In the genomic region with DNA sequence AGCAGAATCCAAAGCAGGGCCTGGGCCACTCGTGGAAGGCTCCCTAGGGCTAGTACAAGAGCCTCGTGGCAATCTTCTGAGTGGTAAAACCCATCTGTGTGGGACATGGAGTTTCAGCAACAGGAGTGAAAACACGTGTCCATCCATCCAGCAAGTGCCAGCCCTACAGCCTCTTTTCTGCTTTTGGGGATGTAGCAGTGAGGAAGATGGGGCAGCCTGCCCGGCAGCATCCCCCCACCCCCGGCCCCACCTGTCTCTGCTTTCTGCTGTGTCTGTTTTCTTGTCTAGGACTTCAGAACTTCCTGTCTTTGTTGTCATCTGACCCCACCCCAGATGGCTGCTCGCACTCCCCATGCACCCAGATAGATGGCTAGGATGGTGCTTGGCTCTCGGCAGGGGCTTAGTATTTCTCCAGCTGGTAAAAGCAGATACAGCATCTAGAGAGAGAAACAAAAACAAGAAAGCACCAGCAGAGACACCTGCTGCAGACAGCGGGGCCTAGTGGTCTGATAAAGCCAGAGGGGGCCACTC, we compare ENCODE assay signal across 9 cellular contexts. TPM values are rescaled to one million over a fixed set of nuclear protein-coding genes. Genes with fewer than 3 reads are reported as not detected.
DNase-seq lines count a peak whose midpoint lies in the region; ATAC-seq and TF ChIP-seq lines count a peak whose summit lies in the region.
"Had no signal": no experiment of that assay in that cellular context is flagged by ENCODE, and none has a peak within 500 bp of the region (broad histone marks: within the 10 kb centered on the region; RNA-seq: fewer than 3 reads in every experiment).

No MANE protein-coding gene starts in this region.

- H3K9ac ChIP-seq in BLaER1 treated with 17β-estradiol and CSF1 and Interleukin-3, amounts not matched to agents 10 nM and 100 nM, result peak overlapping the region; percentile 90 to 99 (median 92)

- no peaks in the 10 kb centered on the region for H3K27me3 ChIP-seq in BLaER1 treated with 17β-estradiol and CSF1 and Interleukin-3, amounts not matched to agents 10 nM and 100 nM
- H3K27me3 ChIP-seq in naive thymus-derived CD4-positive, alpha-beta T cell (ENCODE audit: control insufficient read depth in 2 of 2, insufficient read depth in 2 of 2, low read length in 2 of 2), result no peaks in the 10 kb centered on the region

- H3K4me1 ChIP-seq in BLaER1 treated with 17β-estradiol and CSF1 and Interleukin-3, amounts not matched to agents 10 nM and 100 nM, result peaks cover 24 to 56% (median 44%) of the 10 kb centered on the region in 10 experiments
- peaks cover 18 to 34% of the 10 kb centered on the region in 2 donors for H3K4me1 ChIP-seq in naive thymus-derived CD4-positive, alpha-beta T cell (ENCODE audit: control insufficient read depth in 2 of 2, insufficient read depth in 2 of 2, low read length in 2 of 2)

- no peak for DNase-seq in naive thymus-derived CD4-positive, alpha-beta T cell
- DNase-seq in NCI-H187 treated with DMSO at 0.1 percent for 48 hours (lab: John Stamatoyannopoulos, UW) (no peak), NCI-H69 (lab: John Stamatoyannopoulos, UW) (no peak), SW480 (ENCODE audit: low spot score) (no peak)
- DNase-seq: activated CD4-positive, alpha-beta T cell treated with anti-CD3 and anti-CD28 coated beads for 4 hours had no signal

- H3K4me1 Mint-ChIP-seq in brain, result peaks cover 27% of the 10 kb centered on the region
- peaks cover 12 to 49% (median 30%) of the 10 kb centered on the region in 7 donors for H3K4me1 Mint-ChIP-seq in naive thymus-derived CD4-positive, alpha-beta T cell

- H4K20me1 ChIP-seq in BLaER1 treated with 17β-estradiol and CSF1 and Interleukin-3, amounts not matched to agents 10 nM and 100 nM, result peaks cover 43 to 86% (median 72%) of the 10 kb centered on the region in 11 experiments

- POLR2A ChIA-PET in naive thymus-derived CD4-positive, alpha-beta T cell (lab: Charles Lee), result interaction anchor here (0.9 to 2.1 kb wide), 9 partner anchors 11 to 52 kb away, joined by 3 to 6 read pairs (median 4); a partner anchor contains a TSS

- ATAC-seq in naive thymus-derived CD4-positive, alpha-beta T cell, result no peak
- no peak for ATAC-seq in HG02981 (IDR thresholded peaks at IDR 0.05; ENCODE audit: unreplicated experiment)

- peak overlapping the region in 1 of 11 experiments; percentile 85; a peak in 1 of 22 replicates for H3K27ac ChIP-seq in BLaER1 treated with 17β-estradiol and CSF1 and Interleukin-3, amounts not matched to agents 10 nM and 100 nM
- H3K27ac ChIP-seq in KOPT-K1 (ENCODE audit: low read depth, low read length, poor library complexity, severe bottlenecking), result peak overlapping the region; percentile 74
- peak overlapping the region; percentile 92 for H3K27ac ChIP-seq in naive thymus-derived CD4-positive, alpha-beta T cell (ENCODE audit: low read depth, low read length)

- H3K4me2 ChIP-seq in BLaER1 treated with 17β-estradiol and CSF1 and Interleukin-3, amounts not matched to agents 10 nM and 100 nM, result peak overlapping the region; percentile 97 to 100 (median 99)

- H3K27me3 Mint-ChIP-seq in brain, result peaks cover 2% of the 10 kb centered on the region
- no peaks in the 10 kb centered on the region for H3K27me3 Mint-ChIP-seq in naive thymus-derived CD4-positive, alpha-beta T cell

- intact Hi-C loops in naive thymus-derived CD4-positive, alpha-beta T cell (cut with micrococcal nuclease), result no loop called here

- H3K27ac Mint-ChIP-seq in brain, result peak overlapping the region in 2 of 5 experiments; percentile 41 to 58
- H3K27ac Mint-ChIP-seq in naive thymus-derived CD4-positive, alpha-beta T cell, result peak overlapping the region; percentile 51 to 81 (median 64)

- H3K4me3 Mint-ChIP-seq in brain, result peak overlapping the region; percentile 65 to 88 (median 77)
- peak overlapping the region; percentile 45 to 92 (median 80) for H3K4me3 Mint-ChIP-seq in naive thymus-derived CD4-positive, alpha-beta T cell

- no peak for TF ChIP-seq CTCF in brain (conservative IDR thresholded peaks at IDR 0.05)

- H3K36me3 ChIP-seq in BLaER1 treated with 17β-estradiol and CSF1 and Interleukin-3, amounts not matched to agents 10 nM and 100 nM, result peaks cover 8 to 48% (median 32%) of the 10 kb centered on the region in 11 experiments; a peak in 20 of 22 replicates
- peaks cover 8% of the 10 kb centered on the region for H3K36me3 ChIP-seq in KOPT-K1 (ENCODE audit: insufficient read depth, low read length)
- H3K36me3 ChIP-seq in naive thymus-derived CD4-positive, alpha-beta T cell (ENCODE audit: control insufficient read depth in 2 of 3, insufficient read depth in 3 of 3, low read length in 3 of 3), result peaks cover 0 to 28% (median 0%) of the 10 kb centered on the region in 3 experiments

- H3K9me3 Mint-ChIP-seq in brain, result no peaks in the 10 kb centered on the region
- peaks cover 0 to 3% (median 0%) of the 10 kb centered on the region in 11 donors for H3K9me3 Mint-ChIP-seq in naive thymus-derived CD4-positive, alpha-beta T cell

- H3K4me3 ChIP-seq in BLaER1 treated with 17β-estradiol and CSF1 and Interleukin-3, amounts not matched to agents 10 nM and 100 nM, result peak overlapping the region; percentile 85 to 97 (median 92); a peak in 19 of 20 replicates
- peak overlapping the region; percentile 77 for H3K4me3 ChIP-seq in naive thymus-derived CD4-positive, alpha-beta T cell (ENCODE audit: low read length)

- CTCF ChIA-PET in naive thymus-derived CD4-positive, alpha-beta T cell (lab: Charles Lee), result no interaction called here

- no peaks in the 10 kb centered on the region for H3K36me3 Mint-ChIP-seq in brain
- H3K36me3 Mint-ChIP-seq in naive thymus-derived CD4-positive, alpha-beta T cell, result peaks cover 0 to 7% (median 0%) of the 10 kb centered on the region in 5 donors

- no peaks in the 10 kb centered on the region for H3K9me3 ChIP-seq in BLaER1 treated with 17β-estradiol and CSF1 and Interleukin-3, amounts not matched to agents 10 nM and 100 nM (replicated peaks in 1 of 11)
- H3K9me3 ChIP-seq in KOPT-K1 (ENCODE audit: insufficient read depth, low read length, poor library complexity, severe bottlenecking), result peaks cover 4% of the 10 kb centered on the region
- no peaks in the 10 kb centered on the region for H3K9me3 ChIP-seq in naive thymus-derived CD4-positive, alpha-beta T cell (ENCODE audit: control insufficient read depth in 2 of 3, low read length in 3 of 3)

RNA-seq across cellular contexts. Expression of a gene that starts 1.5 kb away (rescaled TPM):
- 28.2 TPM for polyA plus RNA-seq in brain (ENCODE audit: insufficient read depth, low read depth, low replicate concordance)
- total RNA-seq in naive thymus-derived CD4-positive, alpha-beta T cell, result 10 to 100 TPM; 11.5 to 29.3 (median 19.1) TPM
- polyA plus RNA-seq in naive thymus-derived CD4-positive, alpha-beta T cell, result 10 to 100 TPM; 17.7 to 26.5 TPM

RNA-seq across cellular contexts. Expression of a gene that starts 1.7 kb away (rescaled TPM):
- polyA plus RNA-seq in brain (ENCODE audit: insufficient read depth, low read depth, low replicate concordance), result 97.8 TPM
- 100 to 1,000 TPM; 126 to 187 (median 161) TPM for total RNA-seq in naive thymus-derived CD4-positive, alpha-beta T cell
- 10 to 100 TPM; 62.8 to 74.0 TPM for polyA plus RNA-seq in naive thymus-derived CD4-positive, alpha-beta T cell

RNA-seq across cellular contexts. Expression of a gene that starts 4.9 kb away (rescaled TPM):
- polyA plus RNA-seq in brain (ENCODE audit: insufficient read depth, low read depth, low replicate concordance), result 0.24 TPM
- 1 to 10 TPM; 1.1 to 2.6 (median 1.8) TPM for total RNA-seq in naive thymus-derived CD4-positive, alpha-beta T cell
- polyA plus RNA-seq in naive thymus-derived CD4-positive, alpha-beta T cell, result under 1 TPM in 1 of 2 donors, not detected in 1; 0.32 TPM

RNA-seq across cellular contexts. Expression of a gene that starts 17.7 kb away (rescaled TPM):
- polyA plus RNA-seq in brain (ENCODE audit: insufficient read depth, low read depth, low replicate concordance), result 13.6 TPM
- 10 to 100 TPM; 17.7 to 25.4 (median 19.4) TPM for total RNA-seq in naive thymus-derived CD4-positive, alpha-beta T cell
- polyA plus RNA-seq in naive thymus-derived CD4-positive, alpha-beta T cell, result 10 to 100 TPM; 16.2 to 26.1 TPM

RNA-seq across cellular contexts. Expression of a gene that starts 18.4 kb away (rescaled TPM):
- polyA plus RNA-seq in brain (ENCODE audit: insufficient read depth, low read depth, low replicate concordance), result 47.9 TPM
- total RNA-seq in naive thymus-derived CD4-positive, alpha-beta T cell, result 10 to 100 TPM; 51.5 to 70.8 (median 58.2) TPM
- polyA plus RNA-seq in naive thymus-derived CD4-positive, alpha-beta T cell, result 1 to 10 TPM; 3.2 to 5.9 TPM
